Comparison of ENCODE assay signal across 8 cellular contexts in genomic region chr2:133447303-133447702, GRCh38.
"Had no signal": no experiment of that assay in that cellular context is flagged by ENCODE, and none has a peak within 500 bp of the region (broad histone marks: within the 10 kb centered on the region; RNA-seq: fewer than 3 reads in every experiment).

No MANE protein-coding gene starts in this region.

- H3K4me3 ChIP-seq: GM12878 had no signal

- DNase-seq: GDM1, GF-D8 had no signal

- ATAC-seq: GM12878 had no signal

- FAIRE-seq: G401.6, GM12878, GM12891, GM12892, GM18507, GM19239 had no signal
